Comparison of ENCODE assay signal across 27 cellular contexts in genomic region chr16:50043358-50043757, GRCh38.
"Had no signal": no experiment of that assay in that cellular context is flagged by ENCODE, and none has a peak within 500 bp of the region (broad histone marks: within the 10 kb centered on the region; RNA-seq: fewer than 3 reads in every experiment).

No MANE protein-coding gene starts in this region.

- ATAC-seq: effector memory CD8-positive, alpha-beta T cell; esophagus mucosa; gastrocnemius medialis; heart right ventricle; left cardiac atrium; left lung; left ventricle myocardium superior; lower lobe of right lung had no signal

- H3K4me3 Mint-ChIP-seq: effector memory CD8-positive, alpha-beta T cell; endodermal cell had no signal

- H3K4me3 ChIP-seq: colonic mucosa, dorsolateral prefrontal cortex, esophagus squamous epithelium, gastrocnemius medialis, heart right ventricle, left lung, lower lobe of right lung had no signal

- H3K27me3 ChIP-seq: colonic mucosa, dorsolateral prefrontal cortex, left lung had no signal

- H3K36me3 ChIP-seq: colonic mucosa, esophagus squamous epithelium, gastrocnemius medialis, left lung, lower lobe of right lung had no signal

- DNase-seq: colonic mucosa; cortex of kidney; dermis blood vessel endothelial cell; dorsolateral prefrontal cortex; effector CD8-positive, alpha-beta T cell; effector memory CD8-positive, alpha-beta T cell; endodermal cell; erythroblast; esophagus squamous epithelium; foreskin fibroblast; foreskin melanocyte; gastrocnemius medialis; glutamatergic neuron; head of caudate nucleus; heart right ventricle; hippocampal formation; left cardiac atrium; left lung; left ventricle myocardium superior; lower lobe of right lung; mesenchymal stem cell; midbrain had no signal

- H3K4me1 ChIP-seq: colonic mucosa, gastrocnemius medialis had no signal

- H3K27ac Mint-ChIP-seq: effector memory CD8-positive, alpha-beta T cell; endodermal cell had no signal

- FAIRE-seq: endometrium, islet of Langerhans, keratinocyte had no signal

- H3K27ac ChIP-seq: colonic mucosa, dorsolateral prefrontal cortex, epithelial cell of prostate, esophagus squamous epithelium, gastrocnemius medialis, heart right ventricle, left lung, lower lobe of right lung had no signal

- H3K9me3 ChIP-seq: colonic mucosa, esophagus squamous epithelium, gastrocnemius medialis, heart right ventricle, left lung, lower lobe of right lung had no signal

- H3K9me3 Mint-ChIP-seq: effector memory CD8-positive, alpha-beta T cell; endodermal cell had no signal
